In the genomic region with DNA sequence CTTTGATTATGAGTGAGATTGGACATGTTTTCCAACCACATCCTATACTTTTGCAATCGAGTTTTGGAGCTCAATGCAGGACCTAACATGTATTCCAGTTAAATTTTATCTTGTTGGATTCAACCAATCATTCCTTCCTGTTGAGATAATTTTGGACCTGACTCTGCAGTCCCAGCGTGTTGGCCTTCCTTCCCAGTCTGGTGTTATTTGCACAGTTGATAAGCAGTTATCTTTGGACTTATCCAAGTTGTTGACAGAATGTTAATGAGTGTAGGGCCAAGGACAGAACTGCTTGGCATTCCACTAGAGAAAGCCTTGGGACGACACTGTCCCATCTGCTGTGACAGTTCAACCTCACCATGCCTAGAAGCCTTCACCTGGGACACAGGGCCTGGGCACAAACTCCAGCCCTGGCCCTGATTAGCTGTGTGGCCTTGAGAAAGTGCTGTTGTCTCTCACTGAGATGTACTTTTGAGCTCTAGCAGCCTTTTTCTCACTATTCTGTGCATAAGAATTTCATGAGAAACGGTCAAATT, we compare ENCODE assay signal across 1 cellular context.
TF ChIP-seq lines count a peak whose summit lies in the region.

No MANE protein-coding gene starts in this region.

TF ChIP-seq in HepG2, 621 proteins besides CTCF, POLR2A, EP300 and RAD21 (continued from another document and continues in another):
- TF ChIP-seq, protein P1, sequence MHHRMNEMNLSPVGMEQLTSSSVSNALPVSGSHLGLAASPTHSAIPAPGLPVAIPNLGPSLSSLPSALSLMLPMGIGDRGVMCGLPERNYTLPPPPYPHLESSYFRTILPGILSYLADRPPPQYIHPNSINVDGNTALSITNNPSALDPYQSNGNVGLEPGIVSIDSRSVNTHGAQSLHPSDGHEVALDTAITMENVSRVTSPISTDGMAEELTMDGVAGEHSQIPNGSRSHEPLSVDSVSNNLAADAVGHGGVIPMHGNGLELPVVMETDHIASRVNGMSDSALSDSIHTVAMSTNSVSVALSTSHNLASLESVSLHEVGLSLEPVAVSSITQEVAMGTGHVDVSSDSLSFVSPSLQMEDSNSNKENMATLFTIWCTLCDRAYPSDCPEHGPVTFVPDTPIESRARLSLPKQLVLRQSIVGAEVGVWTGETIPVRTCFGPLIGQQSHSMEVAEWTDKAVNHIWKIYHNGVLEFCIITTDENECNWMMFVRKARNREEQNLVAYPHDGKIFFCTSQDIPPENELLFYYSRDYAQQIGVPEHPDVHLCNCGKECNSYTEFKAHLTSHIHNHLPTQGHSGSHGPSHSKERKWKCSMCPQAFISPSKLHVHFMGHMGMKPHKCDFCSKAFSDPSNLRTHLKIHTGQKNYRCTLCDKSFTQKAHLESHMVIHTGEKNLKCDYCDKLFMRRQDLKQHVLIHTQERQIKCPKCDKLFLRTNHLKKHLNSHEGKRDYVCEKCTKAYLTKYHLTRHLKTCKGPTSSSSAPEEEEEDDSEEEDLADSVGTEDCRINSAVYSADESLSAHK (CRISPR knock-in tag; IDR thresholded peaks at IDR 0.05; ENCODE audit: borderline replicate concordance): no peak
- TF ChIP-seq ISL2 (CRISPR knock-in tag; IDR thresholded peaks at IDR 0.05): peak; percentile 96
- TF ChIP-seq PHF8 (CRISPR knock-in tag; IDR thresholded peaks at IDR 0.05): peak; percentile 36
- TF ChIP-seq, protein P2, sequence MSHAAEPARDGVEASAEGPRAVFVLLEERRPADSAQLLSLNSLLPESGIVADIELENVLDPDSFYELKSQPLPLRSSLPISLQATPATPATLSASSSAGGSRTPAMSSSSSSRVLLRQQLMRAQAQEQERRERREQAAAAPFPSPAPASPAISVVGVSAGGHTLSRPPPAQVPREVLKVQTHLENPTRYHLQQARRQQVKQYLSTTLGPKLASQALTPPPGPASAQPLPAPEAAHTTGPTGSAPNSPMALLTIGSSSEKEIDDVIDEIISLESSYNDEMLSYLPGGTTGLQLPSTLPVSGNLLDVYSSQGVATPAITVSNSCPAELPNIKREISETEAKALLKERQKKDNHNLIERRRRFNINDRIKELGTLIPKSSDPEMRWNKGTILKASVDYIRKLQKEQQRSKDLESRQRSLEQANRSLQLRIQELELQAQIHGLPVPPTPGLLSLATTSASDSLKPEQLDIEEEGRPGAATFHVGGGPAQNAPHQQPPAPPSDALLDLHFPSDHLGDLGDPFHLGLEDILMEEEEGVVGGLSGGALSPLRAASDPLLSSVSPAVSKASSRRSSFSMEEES (CRISPR knock-in tag; IDR thresholded peaks at IDR 0.05): peak; percentile 83
- TF ChIP-seq ZNF367 (CRISPR knock-in tag; IDR thresholded peaks at IDR 0.05; ENCODE audit: borderline replicate concordance): no peak; the same call in 1 of the 2 replicates
- TF ChIP-seq MZF1 (CRISPR knock-in tag; IDR thresholded peaks at IDR 0.05; ENCODE audit: borderline replicate concordance): no peak
- TF ChIP-seq MED13 (CRISPR knock-in tag; IDR thresholded peaks at IDR 0.05): peak; percentile 95
- TF ChIP-seq, protein P3, sequence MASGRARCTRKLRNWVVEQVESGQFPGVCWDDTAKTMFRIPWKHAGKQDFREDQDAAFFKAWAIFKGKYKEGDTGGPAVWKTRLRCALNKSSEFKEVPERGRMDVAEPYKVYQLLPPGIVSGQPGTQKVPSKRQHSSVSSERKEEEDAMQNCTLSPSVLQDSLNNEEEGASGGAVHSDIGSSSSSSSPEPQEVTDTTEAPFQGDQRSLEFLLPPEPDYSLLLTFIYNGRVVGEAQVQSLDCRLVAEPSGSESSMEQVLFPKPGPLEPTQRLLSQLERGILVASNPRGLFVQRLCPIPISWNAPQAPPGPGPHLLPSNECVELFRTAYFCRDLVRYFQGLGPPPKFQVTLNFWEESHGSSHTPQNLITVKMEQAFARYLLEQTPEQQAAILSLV (CRISPR knock-in tag; IDR thresholded peaks at IDR 0.05; ENCODE audit: borderline replicate concordance): no peak
- no peak for TF ChIP-seq CENPX (CRISPR knock-in tag; IDR thresholded peaks at IDR 0.05)
- TF ChIP-seq ZNF451 (CRISPR knock-in tag; IDR thresholded peaks at IDR 0.05): no peak
- TF ChIP-seq SNRNP70 (IDR thresholded peaks at IDR 0.05; ENCODE audit: low read depth, low read length): no peak
- no peak for TF ChIP-seq ZNF24 (IDR thresholded peaks at IDR 0.05)
- TF ChIP-seq ZFX (CRISPR knock-in tag; IDR thresholded peaks at IDR 0.05; ENCODE audit: low read depth): peak; percentile 68
- TF ChIP-seq, protein P4, sequence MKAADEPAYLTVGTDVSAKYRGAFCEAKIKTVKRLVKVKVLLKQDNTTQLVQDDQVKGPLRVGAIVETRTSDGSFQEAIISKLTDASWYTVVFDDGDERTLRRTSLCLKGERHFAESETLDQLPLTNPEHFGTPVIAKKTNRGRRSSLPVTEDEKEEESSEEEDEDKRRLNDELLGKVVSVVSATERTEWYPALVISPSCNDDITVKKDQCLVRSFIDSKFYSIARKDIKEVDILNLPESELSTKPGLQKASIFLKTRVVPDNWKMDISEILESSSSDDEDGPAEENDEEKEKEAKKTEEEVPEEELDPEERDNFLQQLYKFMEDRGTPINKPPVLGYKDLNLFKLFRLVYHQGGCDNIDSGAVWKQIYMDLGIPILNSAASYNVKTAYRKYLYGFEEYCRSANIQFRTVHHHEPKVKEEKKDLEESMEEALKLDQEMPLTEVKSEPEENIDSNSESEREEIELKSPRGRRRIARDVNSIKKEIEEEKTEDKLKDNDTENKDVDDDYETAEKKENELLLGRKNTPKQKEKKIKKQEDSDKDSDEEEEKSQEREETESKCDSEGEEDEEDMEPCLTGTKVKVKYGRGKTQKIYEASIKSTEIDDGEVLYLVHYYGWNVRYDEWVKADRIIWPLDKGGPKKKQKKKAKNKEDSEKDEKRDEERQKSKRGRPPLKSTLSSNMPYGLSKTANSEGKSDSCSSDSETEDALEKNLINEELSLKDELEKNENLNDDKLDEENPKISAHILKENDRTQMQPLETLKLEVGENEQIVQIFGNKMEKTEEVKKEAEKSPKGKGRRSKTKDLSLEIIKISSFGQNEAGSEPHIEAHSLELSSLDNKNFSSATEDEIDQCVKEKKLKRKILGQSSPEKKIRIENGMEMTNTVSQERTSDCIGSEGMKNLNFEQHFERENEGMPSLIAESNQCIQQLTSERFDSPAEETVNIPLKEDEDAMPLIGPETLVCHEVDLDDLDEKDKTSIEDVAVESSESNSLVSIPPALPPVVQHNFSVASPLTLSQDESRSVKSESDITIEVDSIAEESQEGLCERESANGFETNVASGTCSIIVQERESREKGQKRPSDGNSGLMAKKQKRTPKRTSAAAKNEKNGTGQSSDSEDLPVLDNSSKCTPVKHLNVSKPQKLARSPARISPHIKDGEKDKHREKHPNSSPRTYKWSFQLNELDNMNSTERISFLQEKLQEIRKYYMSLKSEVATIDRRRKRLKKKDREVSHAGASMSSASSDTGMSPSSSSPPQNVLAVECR (CRISPR knock-in tag; IDR thresholded peaks at IDR 0.05; ENCODE audit: borderline replicate concordance): peak; percentile 62; the same call in 1 of the 2 replicates
- TF ChIP-seq, protein P5, sequence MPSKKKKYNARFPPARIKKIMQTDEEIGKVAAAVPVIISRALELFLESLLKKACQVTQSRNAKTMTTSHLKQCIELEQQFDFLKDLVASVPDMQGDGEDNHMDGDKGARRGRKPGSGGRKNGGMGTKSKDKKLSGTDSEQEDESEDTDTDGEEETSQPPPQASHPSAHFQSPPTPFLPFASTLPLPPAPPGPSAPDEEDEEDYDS (CRISPR knock-in tag; IDR thresholded peaks at IDR 0.05): peak; percentile 48
- TF ChIP-seq, protein P6, sequence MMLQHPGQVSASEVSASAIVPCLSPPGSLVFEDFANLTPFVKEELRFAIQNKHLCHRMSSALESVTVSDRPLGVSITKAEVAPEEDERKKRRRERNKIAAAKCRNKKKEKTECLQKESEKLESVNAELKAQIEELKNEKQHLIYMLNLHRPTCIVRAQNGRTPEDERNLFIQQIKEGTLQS (CRISPR knock-in tag; IDR thresholded peaks at IDR 0.05): peak; percentile 71
- no peak for TF ChIP-seq NBN (conservative IDR thresholded peaks at IDR 0.05)
- TF ChIP-seq, protein P7, sequence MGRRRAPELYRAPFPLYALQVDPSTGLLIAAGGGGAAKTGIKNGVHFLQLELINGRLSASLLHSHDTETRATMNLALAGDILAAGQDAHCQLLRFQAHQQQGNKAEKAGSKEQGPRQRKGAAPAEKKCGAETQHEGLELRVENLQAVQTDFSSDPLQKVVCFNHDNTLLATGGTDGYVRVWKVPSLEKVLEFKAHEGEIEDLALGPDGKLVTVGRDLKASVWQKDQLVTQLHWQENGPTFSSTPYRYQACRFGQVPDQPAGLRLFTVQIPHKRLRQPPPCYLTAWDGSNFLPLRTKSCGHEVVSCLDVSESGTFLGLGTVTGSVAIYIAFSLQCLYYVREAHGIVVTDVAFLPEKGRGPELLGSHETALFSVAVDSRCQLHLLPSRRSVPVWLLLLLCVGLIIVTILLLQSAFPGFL (CRISPR knock-in tag; IDR thresholded peaks at IDR 0.05): no peak
- no peak for TF ChIP-seq MAFG (CRISPR knock-in tag; IDR thresholded peaks at IDR 0.05)
- TF ChIP-seq, protein P8, sequence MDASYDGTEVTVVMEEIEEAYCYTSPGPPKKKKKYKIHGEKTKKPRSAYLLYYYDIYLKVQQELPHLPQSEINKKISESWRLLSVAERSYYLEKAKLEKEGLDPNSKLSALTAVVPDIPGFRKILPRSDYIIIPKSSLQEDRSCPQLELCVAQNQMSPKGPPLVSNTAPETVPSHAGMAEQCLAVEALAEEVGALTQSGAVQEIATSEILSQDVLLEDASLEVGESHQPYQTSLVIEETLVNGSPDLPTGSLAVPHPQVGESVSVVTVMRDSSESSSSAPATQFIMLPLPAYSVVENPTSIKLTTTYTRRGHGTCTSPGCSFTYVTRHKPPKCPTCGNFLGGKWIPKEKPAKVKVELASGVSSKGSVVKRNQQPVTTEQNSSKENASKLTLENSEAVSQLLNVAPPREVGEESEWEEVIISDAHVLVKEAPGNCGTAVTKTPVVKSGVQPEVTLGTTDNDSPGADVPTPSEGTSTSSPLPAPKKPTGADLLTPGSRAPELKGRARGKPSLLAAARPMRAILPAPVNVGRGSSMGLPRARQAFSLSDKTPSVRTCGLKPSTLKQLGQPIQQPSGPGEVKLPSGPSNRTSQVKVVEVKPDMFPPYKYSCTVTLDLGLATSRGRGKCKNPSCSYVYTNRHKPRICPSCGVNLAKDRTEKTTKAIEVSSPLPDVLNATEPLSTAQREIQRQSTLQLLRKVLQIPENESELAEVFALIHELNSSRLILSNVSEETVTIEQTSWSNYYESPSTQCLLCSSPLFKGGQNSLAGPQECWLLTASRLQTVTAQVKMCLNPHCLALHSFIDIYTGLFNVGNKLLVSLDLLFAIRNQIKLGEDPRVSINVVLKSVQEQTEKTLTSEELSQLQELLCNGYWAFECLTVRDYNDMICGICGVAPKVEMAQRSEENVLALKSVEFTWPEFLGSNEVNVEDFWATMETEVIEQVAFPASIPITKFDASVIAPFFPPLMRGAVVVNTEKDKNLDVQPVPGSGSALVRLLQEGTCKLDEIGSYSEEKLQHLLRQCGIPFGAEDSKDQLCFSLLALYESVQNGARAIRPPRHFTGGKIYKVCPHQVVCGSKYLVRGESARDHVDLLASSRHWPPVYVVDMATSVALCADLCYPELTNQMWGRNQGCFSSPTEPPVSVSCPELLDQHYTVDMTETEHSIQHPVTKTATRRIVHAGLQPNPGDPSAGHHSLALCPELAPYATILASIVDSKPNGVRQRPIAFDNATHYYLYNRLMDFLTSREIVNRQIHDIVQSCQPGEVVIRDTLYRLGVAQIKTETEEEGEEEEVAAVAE (CRISPR knock-in tag; IDR thresholded peaks at IDR 0.05; ENCODE audit: borderline replicate concordance): peak; percentile 80; the same call in 1 of the 2 replicates
- TF ChIP-seq CCDC6 (CRISPR knock-in tag; IDR thresholded peaks at IDR 0.05): no peak
- TF ChIP-seq TGIF2 (CRISPR knock-in tag; IDR thresholded peaks at IDR 0.05): peak; percentile 73; the same call in 1 of the 2 replicates
- TF ChIP-seq SMC3 (IDR thresholded peaks at IDR 0.05; ENCODE audit: low read length): no peak; the same call in 1 of the 2 replicates
- no peak for TF ChIP-seq LCORL (IDR thresholded peaks at IDR 0.05)
- TF ChIP-seq LCORL (CRISPR knock-in tag; IDR thresholded peaks at IDR 0.05): peak; percentile 94
- TF ChIP-seq ZSCAN25 (CRISPR knock-in tag; IDR thresholded peaks at IDR 0.05): no peak
- TF ChIP-seq, protein P9, sequence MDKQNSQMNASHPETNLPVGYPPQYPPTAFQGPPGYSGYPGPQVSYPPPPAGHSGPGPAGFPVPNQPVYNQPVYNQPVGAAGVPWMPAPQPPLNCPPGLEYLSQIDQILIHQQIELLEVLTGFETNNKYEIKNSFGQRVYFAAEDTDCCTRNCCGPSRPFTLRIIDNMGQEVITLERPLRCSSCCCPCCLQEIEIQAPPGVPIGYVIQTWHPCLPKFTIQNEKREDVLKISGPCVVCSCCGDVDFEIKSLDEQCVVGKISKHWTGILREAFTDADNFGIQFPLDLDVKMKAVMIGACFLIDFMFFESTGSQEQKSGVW (CRISPR knock-in tag; IDR thresholded peaks at IDR 0.05; ENCODE audit: borderline replicate concordance): no peak
- TF ChIP-seq, protein P10, sequence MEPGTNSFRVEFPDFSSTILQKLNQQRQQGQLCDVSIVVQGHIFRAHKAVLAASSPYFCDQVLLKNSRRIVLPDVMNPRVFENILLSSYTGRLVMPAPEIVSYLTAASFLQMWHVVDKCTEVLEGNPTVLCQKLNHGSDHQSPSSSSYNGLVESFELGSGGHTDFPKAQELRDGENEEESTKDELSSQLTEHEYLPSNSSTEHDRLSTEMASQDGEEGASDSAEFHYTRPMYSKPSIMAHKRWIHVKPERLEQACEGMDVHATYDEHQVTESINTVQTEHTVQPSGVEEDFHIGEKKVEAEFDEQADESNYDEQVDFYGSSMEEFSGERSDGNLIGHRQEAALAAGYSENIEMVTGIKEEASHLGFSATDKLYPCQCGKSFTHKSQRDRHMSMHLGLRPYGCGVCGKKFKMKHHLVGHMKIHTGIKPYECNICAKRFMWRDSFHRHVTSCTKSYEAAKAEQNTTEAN (CRISPR knock-in tag; conservative IDR thresholded peaks at IDR 0.05): peak; percentile 56; the same call in 1 of the 2 replicates
- TF ChIP-seq TBP (CRISPR knock-in tag; IDR thresholded peaks at IDR 0.05): no peak
- TF ChIP-seq, protein P11, sequence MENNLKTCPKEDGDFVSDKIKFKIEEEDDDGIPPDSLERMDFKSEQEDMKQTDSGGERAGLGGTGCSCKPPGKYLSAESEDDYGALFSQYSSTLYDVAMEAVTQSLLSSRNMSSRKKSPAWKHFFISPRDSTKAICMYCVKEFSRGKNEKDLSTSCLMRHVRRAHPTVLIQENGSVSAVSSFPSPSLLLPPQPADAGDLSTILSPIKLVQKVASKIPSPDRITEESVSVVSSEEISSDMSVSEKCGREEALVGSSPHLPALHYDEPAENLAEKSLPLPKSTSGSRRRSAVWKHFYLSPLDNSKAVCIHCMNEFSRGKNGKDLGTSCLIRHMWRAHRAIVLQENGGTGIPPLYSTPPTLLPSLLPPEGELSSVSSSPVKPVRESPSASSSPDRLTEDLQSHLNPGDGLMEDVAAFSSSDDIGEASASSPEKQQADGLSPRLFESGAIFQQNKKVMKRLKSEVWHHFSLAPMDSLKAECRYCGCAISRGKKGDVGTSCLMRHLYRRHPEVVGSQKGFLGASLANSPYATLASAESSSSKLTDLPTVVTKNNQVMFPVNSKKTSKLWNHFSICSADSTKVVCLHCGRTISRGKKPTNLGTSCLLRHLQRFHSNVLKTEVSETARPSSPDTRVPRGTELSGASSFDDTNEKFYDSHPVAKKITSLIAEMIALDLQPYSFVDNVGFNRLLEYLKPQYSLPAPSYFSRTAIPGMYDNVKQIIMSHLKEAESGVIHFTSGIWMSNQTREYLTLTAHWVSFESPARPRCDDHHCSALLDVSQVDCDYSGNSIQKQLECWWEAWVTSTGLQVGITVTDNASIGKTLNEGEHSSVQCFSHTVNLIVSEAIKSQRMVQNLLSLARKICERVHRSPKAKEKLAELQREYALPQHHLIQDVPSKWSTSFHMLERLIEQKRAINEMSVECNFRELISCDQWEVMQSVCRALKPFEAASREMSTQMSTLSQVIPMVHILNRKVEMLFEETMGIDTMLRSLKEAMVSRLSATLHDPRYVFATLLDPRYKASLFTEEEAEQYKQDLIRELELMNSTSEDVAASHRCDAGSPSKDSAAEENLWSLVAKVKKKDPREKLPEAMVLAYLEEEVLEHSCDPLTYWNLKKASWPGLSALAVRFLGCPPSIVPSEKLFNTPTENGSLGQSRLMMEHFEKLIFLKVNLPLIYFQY (CRISPR knock-in tag; IDR thresholded peaks at IDR 0.05; ENCODE audit: borderline replicate concordance): peak; percentile 58; the same call in 1 of the 2 replicates
- TF ChIP-seq NFYC (CRISPR knock-in tag; IDR thresholded peaks at IDR 0.05): no peak
- TF ChIP-seq GTF2F1 (IDR thresholded peaks at IDR 0.05; ENCODE audit: low read length): no peak
